In genomic region chr1:156357977-156358376, GRCh38 we compare ENCODE assay signal across 7 cellular contexts.
"Had no signal": no experiment of that assay in that cellular context is flagged by ENCODE, and none has a peak within 500 bp of the region (broad histone marks: within the 10 kb centered on the region; RNA-seq: fewer than 3 reads in every experiment).

No MANE protein-coding gene starts in this region.

- H3K27ac ChIP-seq: VCaP, WERI-Rb-1 had no signal

- H3K36me3 ChIP-seq: WERI-Rb-1 had no signal

- ATAC-seq: activated CD4-positive, alpha-beta T cell treated with anti-CD3 and anti-CD28 coated beads for 36 hours; activated CD4-positive, CD25-positive, alpha-beta regulatory T cell treated with anti-CD3 and anti-CD28 coated beads, Interleukin-2, amount 50 U/mL, for 24 hours; activated CD8-positive, alpha-beta memory T cell treated with anti-CD3 and anti-CD28 coated beads, Interleukin-2, amount 10 ng/mL, durations not matched to agents 7 days and 5 days; activated CD8-positive, alpha-beta T cell treated with anti-CD3 and anti-CD28 coated beads for 36 hours; T-helper 17 cell had no signal
